10 cellular contexts compared by ENCODE assay signal in the genomic region with DNA sequence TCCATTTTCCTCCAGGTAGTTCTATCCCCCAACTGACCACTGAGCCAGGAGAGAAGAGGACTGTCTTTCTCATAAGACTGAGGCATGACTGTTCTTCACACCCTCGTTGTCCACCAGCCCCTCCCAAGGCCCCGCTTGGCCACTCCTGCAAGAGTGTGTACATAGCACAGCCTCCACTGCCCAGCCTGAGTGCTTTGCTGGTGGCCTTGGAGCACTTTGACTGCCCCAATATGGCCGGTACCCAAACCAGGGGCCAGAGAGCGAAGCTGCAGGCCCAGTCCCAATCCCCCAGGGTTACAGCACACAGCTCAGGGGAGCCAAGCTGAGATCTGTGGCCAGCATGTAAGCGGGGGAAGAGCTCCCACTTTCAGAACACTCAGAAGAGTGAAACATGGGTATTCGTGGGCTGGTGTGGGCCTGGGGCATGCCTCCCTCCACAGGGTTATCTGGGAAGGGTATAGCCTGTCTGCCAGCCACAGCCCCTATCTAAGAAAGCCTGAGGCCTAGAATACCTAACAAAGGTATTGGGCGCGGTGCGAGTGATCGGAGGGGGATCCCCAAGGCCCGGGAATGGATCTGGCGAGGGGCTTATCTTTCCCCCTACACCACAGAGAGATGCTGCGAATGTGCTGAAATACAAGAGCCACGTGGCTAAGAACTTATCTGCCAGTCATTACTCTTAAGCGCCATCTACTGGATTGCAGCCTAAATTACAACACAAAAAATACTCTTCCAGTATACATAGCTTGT.
A peak's percentile ranks its signal among the peaks of the same experiment; 100 is the strongest.
DNase-seq lines count a peak whose midpoint lies in the region; ATAC-seq and TF ChIP-seq lines count a peak whose summit lies in the region.
"Had no signal": no experiment of that assay in that cellular context is flagged by ENCODE, and none has a peak within 500 bp of the region (broad histone marks: within the 10 kb centered on the region; RNA-seq: fewer than 3 reads in every experiment).

No MANE protein-coding gene starts in this region.

- DNase-seq in AG08395 (ENCODE audit: low spot score) (peak; percentile 12), GM10248 (ENCODE audit: extremely low spot score) (peak; percentile 57), HEK293T (ENCODE audit: extremely low spot score) (peak; percentile 58), NB4 (ENCODE audit: low read depth) (peak; percentile 80), left lobe of liver (ENCODE audit: low spot score) (no peak), pons (ENCODE audit: low spot score) (no peak)

- no peak for TF ChIP-seq POLR2A in NB4 (IDR thresholded peaks at IDR 0.05; ENCODE audit: extremely low read depth, insufficient read length)

- H3K36me3 Mint-ChIP-seq in activated T-helper 17 cell treated with anti-CD3 and anti-CD28 coated beads, Interleukin-2, amount 50 U/mL, for 72 hours (ENCODE audit: low read depth) = peaks cover 8% of the 10 kb centered on the region

- POLR2A ChIA-PET in GM10248 (lab: Yijun Ruan, JAX) = no interaction called here
- POLR2A ChIA-PET in HEK293T (lab: Yijun Ruan, JAX) = no interaction called here

- peak; percentile 70 for ATAC-seq in activated T-helper 17 cell treated with anti-CD3 and anti-CD28 coated beads, Interleukin-2, amount 50 U/mL, for 72 hours (replicated peaks)
- ATAC-seq in left lobe of liver = peak; percentile 88
- no peak for ATAC-seq in GM21825 (IDR thresholded peaks at IDR 0.05; ENCODE audit: unreplicated experiment)

- no peak overlapping the region for H3K27ac Mint-ChIP-seq in activated T-helper 17 cell treated with anti-CD3 and anti-CD28 coated beads, Interleukin-2, amount 50 U/mL, for 72 hours
- H3K27ac Mint-ChIP-seq: nephron had no signal

- TF ChIP-seq CTCF in GM10248 (IDR thresholded peaks at IDR 0.05; ENCODE audit: control extremely low read depth, extremely low read depth, low read depth, missing control alignments) (peak; percentile 34), NB4 (IDR thresholded peaks at IDR 0.05; ENCODE audit: low read depth, low read length) (peak; percentile 70)

- no peak overlapping the region for H3K4me3 Mint-ChIP-seq in activated T-helper 17 cell treated with anti-CD3 and anti-CD28 coated beads, Interleukin-2, amount 50 U/mL, for 72 hours
- H3K4me3 Mint-ChIP-seq: nephron had no signal

- no peak overlapping the region for H3K4me3 ChIP-seq in NB4 (ENCODE audit: low read depth, low read length)
- H3K4me3 ChIP-seq: SJSA1 had no signal

- H3K4me1 Mint-ChIP-seq in activated T-helper 17 cell treated with anti-CD3 and anti-CD28 coated beads, Interleukin-2, amount 50 U/mL, for 72 hours = peaks cover 4% of the 10 kb centered on the region
- H3K4me1 Mint-ChIP-seq: nephron had no signal

- no peaks in the 10 kb centered on the region for H3K27me3 Mint-ChIP-seq in activated T-helper 17 cell treated with anti-CD3 and anti-CD28 coated beads, Interleukin-2, amount 50 U/mL, for 72 hours

- CTCF ChIA-PET in GM10248 (lab: Yijun Ruan, JAX) = interaction anchor here (0.6 to 3.7 kb wide), 6 partner anchors 8 to 637 kb away, joined by 3 to 28 read pairs (median 6); no protein-coding TSS in a partner anchor
- CTCF ChIA-PET in HEK293T (lab: Yijun Ruan, JAX) = interaction anchor here (0.6 to 1.4 kb wide), 3 partner anchors 9 to 237 kb away, joined by 3 to 5 read pairs (median 4); no protein-coding TSS in a partner anchor

- H3K9me3 Mint-ChIP-seq in activated T-helper 17 cell treated with anti-CD3 and anti-CD28 coated beads, Interleukin-2, amount 50 U/mL, for 72 hours = no peaks in the 10 kb centered on the region

TF ChIP-seq in HEK293T, 16 proteins besides CTCF, POLR2A, EP300 and RAD21:
- TF ChIP-seq L3MBTL2 (conservative IDR thresholded peaks at IDR 0.05) = peak; percentile 80
- TF ChIP-seq, protein P1, sequence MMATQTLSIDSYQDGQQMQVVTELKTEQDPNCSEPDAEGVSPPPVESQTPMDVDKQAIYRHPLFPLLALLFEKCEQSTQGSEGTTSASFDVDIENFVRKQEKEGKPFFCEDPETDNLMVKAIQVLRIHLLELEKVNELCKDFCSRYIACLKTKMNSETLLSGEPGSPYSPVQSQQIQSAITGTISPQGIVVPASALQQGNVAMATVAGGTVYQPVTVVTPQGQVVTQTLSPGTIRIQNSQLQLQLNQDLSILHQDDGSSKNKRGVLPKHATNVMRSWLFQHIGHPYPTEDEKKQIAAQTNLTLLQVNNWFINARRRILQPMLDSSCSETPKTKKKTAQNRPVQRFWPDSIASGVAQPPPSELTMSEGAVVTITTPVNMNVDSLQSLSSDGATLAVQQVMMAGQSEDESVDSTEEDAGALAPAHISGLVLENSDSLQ (IDR thresholded peaks at IDR 0.05) = peak; percentile 73
- TF ChIP-seq LEF1 (IDR thresholded peaks at IDR 0.05; ENCODE audit: borderline replicate concordance) = no peak
- no peak for TF ChIP-seq SP1 (IDR thresholded peaks at IDR 0.05)
TF ChIP-seq in HEK293T: peak in this region for 2.

Comparison
In these comparisons a context has a peak if more than half of its experiments do, and no peak if none do; other contexts are left out.
1. DNase-seq: peak in AG08395 (single experiment), GM10248 (single experiment), HEK293T (single experiment) and NB4 (single experiment); none in left lobe of liver (single experiment) and pons (single experiment).